Comparison of ENCODE assay signal across 8 cellular contexts in genomic region chr7:134986363-134987231, GRCh38. TPM values are rescaled to one million over a fixed set of nuclear protein-coding genes. Genes with fewer than 3 reads are reported as not detected.
DNase-seq lines count a peak whose midpoint lies in the region; ATAC-seq and TF ChIP-seq lines count a peak whose summit lies in the region.

AGBL3 (plus strand) TSS chr7:134986508; CDS start chr7:134987934, 1,426 bp downstream.

- H3K36me3 ChIP-seq in CD4-positive, alpha-beta memory T cell (ENCODE audit: insufficient read depth, low read length): no peaks in the 10 kb centered on the region
- no peaks in the 10 kb centered on the region for H3K36me3 ChIP-seq in lung (ENCODE audit: control insufficient read depth in 2 of 2, insufficient read depth in 2 of 2, low read length in 2 of 2)

- no peaks in the 10 kb centered on the region for H3K27me3 Mint-ChIP-seq in CD4-positive, alpha-beta memory T cell
- no peaks in the 10 kb centered on the region for H3K27me3 Mint-ChIP-seq in activated CD8-positive, alpha-beta T cell treated with anti-CD3 and anti-CD28 coated beads for 36 hours

- no peaks in the 10 kb centered on the region for H3K9me3 ChIP-seq in CD4-positive, alpha-beta memory T cell (ENCODE audit: control insufficient read depth in 1 of 2, low read length in 2 of 2)
- H3K9me3 ChIP-seq in lung (ENCODE audit: control insufficient read depth in 2 of 2, insufficient read depth in 1 of 2, low read length in 1 of 2): no peaks in the 10 kb centered on the region

- WGBS in lung, 2 donors: 0 to 1% methylated on average over 67 to 69 of the region's 69 CpGs

- H3K4me3 Mint-ChIP-seq in CD4-positive, alpha-beta memory T cell: peak within 1 kb of the TSS; percentile 96 to 99 (median 98)
- H3K4me3 Mint-ChIP-seq in activated CD8-positive, alpha-beta T cell treated with anti-CD3 and anti-CD28 coated beads for 36 hours: peak within 1 kb of the TSS; percentile 97

- peak within 1 kb of the TSS; percentile 80 for H3K27ac ChIP-seq in CD4-positive, alpha-beta memory T cell (ENCODE audit: low read depth, low read length)
- peak within 1 kb of the TSS; percentile 88 to 95 for H3K27ac ChIP-seq in lung (ENCODE audit: low read depth in 1 of 2, low read length in 1 of 2)

- peak within 1 kb of the TSS; percentile 98 to 100 (median 98) for H3K27ac Mint-ChIP-seq in CD4-positive, alpha-beta memory T cell
- peak within 1 kb of the TSS; percentile 98 for H3K27ac Mint-ChIP-seq in activated CD8-positive, alpha-beta T cell treated with anti-CD3 and anti-CD28 coated beads for 36 hours

- peak within 1 kb of the TSS; percentile 60 to 86 for H3K4me3 ChIP-seq in CD4-positive, alpha-beta memory T cell (ENCODE audit: low read length in 2 of 2)
- peak within 1 kb of the TSS; percentile 89 for H3K4me3 ChIP-seq in lung

- POLR2A ChIA-PET in CD4-positive, alpha-beta memory T cell (lab: Charles Lee; ENCODE audit: partially characterized antibody): interaction anchor here (0.6 to 5.2 kb wide), 13 partner anchors 10 to 347 kb away, joined by 3 to 77 read pairs (median 5); partner anchors contain the start of genes CYREN, TMEM140 and WDR91
- POLR2A ChIA-PET in activated CD8-positive, alpha-beta T cell treated with anti-CD3 and anti-CD28 coated beads for 36 hours (lab: Charles Lee): interaction anchor here (0.5 to 3.1 kb wide), 13 partner anchors 9 to 295 kb away, joined by 3 to 22 read pairs (median 4); partner anchors contain the start of genes CYREN, TMEM140 and WDR91

- intact Hi-C loops in CD4-positive, alpha-beta memory T cell (cut with micrococcal nuclease): loop anchor here (1.0 kb wide), 7 partner anchors 162 to 991 kb away; partner anchors contain the start of genes BPGM, CNOT4, CYREN and MTPN
- intact Hi-C loops in activated CD8-positive, alpha-beta T cell treated with anti-CD3 and anti-CD28 coated beads for 36 hours (cut with micrococcal nuclease): loop anchor here (2.0 to 5.0 kb wide), 2 partner anchors 161 to 184 kb away; partner anchors contain the start of genes CYREN and TMEM140

- ATAC-seq in GM19438 (IDR thresholded peaks at IDR 0.05; ENCODE audit: low read depth, unreplicated experiment) (peak; percentile 96), HG03575 (IDR thresholded peaks at IDR 0.05; ENCODE audit: extremely low read depth, insufficient number of reproducible peaks, low FRiP score, unreplicated experiment) (peak; percentile 58), lung (ENCODE audit: insufficient read depth, low FRiP score) (peak; percentile 97)
- peak; percentile 93 for ATAC-seq in activated CD8-positive, alpha-beta T cell treated with anti-CD3 and anti-CD28 coated beads for 36 hours

- peak; percentile 76 for TF ChIP-seq CTCF in activated CD8-positive, alpha-beta T cell treated with anti-CD3 and anti-CD28 coated beads for 36 hours (IDR thresholded peaks at IDR 0.05)
- TF ChIP-seq CTCF in lung (IDR thresholded peaks at IDR 0.05; ENCODE audit: control extremely low read depth, extremely low read depth): peak; percentile 54

- CTCF ChIA-PET in CD4-positive, alpha-beta memory T cell (lab: Charles Lee; ENCODE audit: partially characterized antibody): interaction anchor here (0.6 to 8.6 kb wide), 47 partner anchors 10 to 670 kb away, joined by 3 to 162 read pairs (median 4); partner anchors contain the start of genes BPGM, CYREN, SLC35B4 and TMEM140
- CTCF ChIA-PET in activated CD8-positive, alpha-beta T cell treated with anti-CD3 and anti-CD28 coated beads for 36 hours (lab: Charles Lee): interaction anchor here (0.6 to 4.1 kb wide), 35 partner anchors 9 to 353 kb away, joined by 3 to 41 read pairs (median 3); partner anchors contain the start of genes CYREN and TMEM140

- H3K4me1 ChIP-seq in CD4-positive, alpha-beta memory T cell (ENCODE audit: insufficient read depth, low read length): peaks cover 20% of the 10 kb centered on the region
- no peaks in the 10 kb centered on the region for H3K4me1 ChIP-seq in lung (ENCODE audit: control insufficient read depth in 2 of 2, insufficient read depth in 2 of 2, low read length in 2 of 2)

- H3K36me3 Mint-ChIP-seq in CD4-positive, alpha-beta memory T cell: peaks cover 6 to 12% of the 10 kb centered on the region in 2 donors
- peaks cover 22% of the 10 kb centered on the region for H3K36me3 Mint-ChIP-seq in activated CD8-positive, alpha-beta T cell treated with anti-CD3 and anti-CD28 coated beads for 36 hours (ENCODE audit: low read depth)

- peaks cover 26 to 41% (median 31%) of the 10 kb centered on the region in 4 donors for H3K4me1 Mint-ChIP-seq in CD4-positive, alpha-beta memory T cell
- H3K4me1 Mint-ChIP-seq in activated CD8-positive, alpha-beta T cell treated with anti-CD3 and anti-CD28 coated beads for 36 hours (ENCODE audit: low read depth): peaks cover 38% of the 10 kb centered on the region

- peak; percentile 87 to 91 (median 88) for DNase-seq in CD4-positive, alpha-beta memory T cell
- DNase-seq in NCI-H82 (lab: John Stamatoyannopoulos, UW): peak; percentile 97
- peak; percentile 97 for DNase-seq in activated CD8-positive, alpha-beta T cell treated with anti-CD3 and anti-CD28 coated beads for 36 hours
- DNase-seq in effector CD4-positive, alpha-beta T cell: peak; percentile 82
- DNase-seq in lung (ENCODE audit: low spot score): peak; percentile 95
- DNase-seq in stimulated activated CD4-positive, alpha-beta T cell treated with anti-CD3 and anti-CD28 coated beads, TNF-alpha, amount 100 ng/mL, for 4 hours (ENCODE audit: low read depth in 3 of 3): peak; percentile 77 to 84 (median 84)

- no peaks in the 10 kb centered on the region for H3K27me3 ChIP-seq in CD4-positive, alpha-beta memory T cell (ENCODE audit: insufficient read depth, low read length)
- H3K27me3 ChIP-seq in lung (ENCODE audit: control insufficient read depth, insufficient read depth): no peaks in the 10 kb centered on the region

- no peaks in the 10 kb centered on the region for H3K9me3 Mint-ChIP-seq in CD4-positive, alpha-beta memory T cell
- H3K9me3 Mint-ChIP-seq in activated CD8-positive, alpha-beta T cell treated with anti-CD3 and anti-CD28 coated beads for 36 hours: peaks cover 2% of the 10 kb centered on the region

RNA-seq across cellular contexts. Expression of gene AGBL3, which starts in this region (rescaled TPM):
- 1 to 10 TPM; 5.5 to 6.2 TPM for total RNA-seq in CD4-positive, alpha-beta memory T cell
- polyA plus RNA-seq in CD4-positive, alpha-beta memory T cell: under 1 TPM; 0.42 to 0.91 TPM
- 1 to 10 TPM; 2.7 to 2.9 TPM for total RNA-seq in activated CD8-positive, alpha-beta T cell treated with anti-CD3 and anti-CD28 coated beads for 36 hours
- 1 to 10 TPM; 3.6 to 5.2 TPM for total RNA-seq in lung
- 1 to 10 TPM; 1.3 to 2.0 TPM for polyA plus RNA-seq in lung

Comparison
In these comparisons a context has a peak if more than half of its experiments do, and no peak if none do; other contexts are left out.
1. Peak in every context shown above with its lines: DNase-seq, ATAC-seq, H3K4me3 ChIP-seq and H3K27ac ChIP-seq.